In genomic region chr12:46664771-46665287, GRCh38 we compare ENCODE assay signal across 1 cellular context.
TF ChIP-seq lines count a peak whose summit lies in the region.

No MANE protein-coding gene starts in this region.

TF ChIP-seq in GM12878, 131 proteins besides CTCF, POLR2A, EP300 and RAD21 (continued from another document):
- TF ChIP-seq REST (IDR thresholded peaks at IDR 0.05; ENCODE audit: low read depth, low read length) (no peak), BHLHE40 (IDR thresholded peaks at IDR 0.05; ENCODE audit: borderline replicate concordance in 1 of 2, low read depth in 2 of 2, low read length in 1 of 2) (peak in 1 of 2 experiments; percentile 47; a peak in 1 of 4 replicates), MXI1 (IDR thresholded peaks at IDR 0.05; ENCODE audit: low read depth, low read length) (no peak), ZZZ3 (IDR thresholded peaks at IDR 0.05; ENCODE audit: control insufficient read depth, insufficient read length, low read depth) (no peak), ESRRA (IDR thresholded peaks at IDR 0.05; ENCODE audit: low read length) (no peak), CHD1 (IDR thresholded peaks at IDR 0.05; ENCODE audit: low read depth, low read length) (no peak), ZBED1 (IDR thresholded peaks at IDR 0.05; ENCODE audit: borderline replicate concordance) (no peak), MEF2A (IDR thresholded peaks at IDR 0.05; ENCODE audit: insufficient read depth, low read depth, low read length) (no peak), MEF2B (IDR thresholded peaks at IDR 0.05; ENCODE audit: partially characterized antibody, poor library complexity, severe bottlenecking) (no peak), TBL1XR1 (IDR thresholded peaks at IDR 0.05; ENCODE audit: low read depth, low read length) (no peak), BCLAF1 (IDR thresholded peaks at IDR 0.05) (no peak), PAX5 (IDR thresholded peaks at IDR 0.05; ENCODE audit: borderline replicate concordance, low read depth, low read length) (no peak), ATF7 (IDR thresholded peaks at IDR 0.05; ENCODE audit: low read depth) (peak; percentile 43; the same call in 1 of the 2 replicates)
TF ChIP-seq in GM12878: peak in this region for 18.
